In genomic region chr6:29141606-29142005, GRCh38 we compare ENCODE assay signal across 9 cellular contexts. TPM values are rescaled to one million over a fixed set of nuclear protein-coding genes. Genes with fewer than 3 reads are reported as not detected.
"Had no signal": no experiment of that assay in that cellular context is flagged by ENCODE, and none has a peak within 500 bp of the region (broad histone marks: within the 10 kb centered on the region; RNA-seq: fewer than 3 reads in every experiment).

No MANE protein-coding gene starts in this region.

- DNase-seq: H9, HCEC 1CT, KBM-7 had no signal

- FAIRE-seq: H1, H54, HTR-8/SVneo had no signal

- H3K4me3 Mint-ChIP-seq: GM23338, H9, IgD-negative memory B cell had no signal

- H3K4me3 ChIP-seq: GM23338 had no signal

- H3K27ac Mint-ChIP-seq: GM23338, H9, IgD-negative memory B cell had no signal

- H3K36me3 Mint-ChIP-seq: IgD-negative memory B cell had no signal

- H3K4me1 Mint-ChIP-seq: GM23338, IgD-negative memory B cell had no signal

RNA-seq across cellular contexts. Expression of gene OR2J2, which starts 29.1 kb away (rescaled TPM):
- total RNA-seq: GM23338, H1, H9, HT-29 had no signal

RNA-seq across cellular contexts. Expression of gene OR2J3, which starts 33.7 kb away (rescaled TPM):
- total RNA-seq: H1, H9, HT-29 had no signal

RNA-seq across cellular contexts. Expression of gene OR2J1, which starts 42.3 kb away (rescaled TPM):
- total RNA-seq: GM23338, H1, H9, HT-29 had no signal

RNA-seq across cellular contexts. Expression of gene OR2B3, which starts 54.5 kb away (rescaled TPM):
- total RNA-seq: GM23338, H1, H9, HT-29 had no signal
